In the genomic region with DNA sequence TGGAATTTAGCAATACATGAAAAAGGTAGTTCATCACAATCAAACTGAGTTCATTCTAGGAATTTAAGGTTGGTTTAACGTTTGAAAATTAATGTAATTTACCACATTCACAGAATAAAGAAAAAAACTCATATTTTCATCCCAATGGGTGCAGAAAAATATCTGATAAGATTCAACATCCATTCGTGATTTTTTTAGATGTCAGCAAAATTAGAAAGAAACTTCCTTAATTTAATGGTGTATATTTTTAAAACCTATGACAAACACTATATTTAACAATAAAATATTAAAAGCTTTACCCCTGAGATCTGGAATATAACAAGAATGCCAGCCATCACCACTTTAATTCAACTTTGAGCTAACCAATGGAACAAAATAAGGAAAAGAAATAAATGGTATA, we compare ENCODE assay signal across 17 cellular contexts.
A peak's percentile ranks its signal among the peaks of the same experiment; 100 is the strongest.
DNase-seq lines count a peak whose midpoint lies in the region; ATAC-seq, FAIRE-seq and TF ChIP-seq lines count a peak whose summit lies in the region.
"Had no signal": no experiment of that assay in that cellular context is flagged by ENCODE, and none has a peak within 500 bp of the region (broad histone marks: within the 10 kb centered on the region; RNA-seq: fewer than 3 reads in every experiment).

No MANE protein-coding gene starts in this region.

- H3K27me3 ChIP-seq in breast epithelium (no peaks in the 10 kb centered on the region), RWPE2 (ENCODE audit: insufficient read depth, poor library complexity, severe bottlenecking) (no peaks in the 10 kb centered on the region), A673 (replicated peaks; ENCODE audit: insufficient read depth, low read depth, low read length, poor library complexity) (no peaks in the 10 kb centered on the region)
- H3K27me3 ChIP-seq: BLaER1 treated with 17β-estradiol and CSF1 and Interleukin-3, amounts not matched to agents 10 nM and 100 nM had no signal

- ATAC-seq in RWPE2 (ENCODE audit: low read depth) = no peak
- no peak for ATAC-seq in GM21423 (IDR thresholded peaks at IDR 0.05; ENCODE audit: unreplicated experiment)
- ATAC-seq: CD8-positive, alpha-beta T cell had no signal

- no peaks in the 10 kb centered on the region for H3K36me3 Mint-ChIP-seq in MCF 10A (ENCODE audit: insufficient read depth, unreplicated experiment)
- H3K36me3 Mint-ChIP-seq: CD8-positive, alpha-beta T cell had no signal

- CTCF ChIA-PET in MCF 10A (lab: Yijun Ruan, JAX) = no interaction called here
- CTCF ChIA-PET in A673 (lab: Charles Lee) = no interaction called here

- H3K27ac Mint-ChIP-seq in MCF 10A (ENCODE audit: low read depth, unreplicated experiment) = peak overlapping the region; percentile 67
- H3K27ac Mint-ChIP-seq: B cell; CD8-positive, alpha-beta T cell; H9 had no signal

- intact Hi-C loops in MCF 10A (cut with micrococcal nuclease) (no loop called here), breast epithelium (cut with DNase I; ENCODE audit: low total_unique reads) (no loop called here), A673 (cut with micrococcal nuclease; ENCODE audit: unreplicated experiment) (no loop called here)

- H3K4me3 ChIP-seq in breast epithelium (no peak overlapping the region), RWPE2 (ENCODE audit: severe bottlenecking) (no peak overlapping the region), A673 (ENCODE audit: low read depth, low read length, poor library complexity, severe bottlenecking) (no peak overlapping the region)
- H3K4me3 ChIP-seq: BLaER1 treated with 17β-estradiol and CSF1 and Interleukin-3, amounts not matched to agents 10 nM and 100 nM had no signal

- POLR2A ChIA-PET in MCF 10A (lab: Yijun Ruan, JAX) = no interaction called here
- POLR2A ChIA-PET in A673 (lab: Charles Lee; ENCODE audit: low non-redundant PET) = no interaction called here

- H3K4me1 Mint-ChIP-seq in MCF 10A (ENCODE audit: insufficient read depth, unreplicated experiment) = peaks cover 8% of the 10 kb centered on the region
- H3K4me1 Mint-ChIP-seq: B cell, H9 had no signal

- no peak for TF ChIP-seq POLR2A in breast epithelium (IDR thresholded peaks at IDR 0.05)

- TF ChIP-seq CTCF in MCF 10A (IDR thresholded peaks at IDR 0.05; ENCODE audit: unreplicated experiment) (no peak), breast epithelium (IDR thresholded peaks at IDR 0.05) (no peak), RWPE2 (IDR thresholded peaks at IDR 0.05; ENCODE audit: poor library complexity, severe bottlenecking) (no peak), A673 (conservative IDR thresholded peaks at IDR 0.05; ENCODE audit: low read depth, low read length) (no peak)

- H3K4me1 ChIP-seq in breast epithelium = no peaks in the 10 kb centered on the region
- peaks cover 11% of the 10 kb centered on the region for H3K4me1 ChIP-seq in RWPE2 (ENCODE audit: insufficient read depth, poor library complexity, severe bottlenecking)
- no peaks in the 10 kb centered on the region for H3K4me1 ChIP-seq in A673 (ENCODE audit: insufficient read depth, low read length, poor library complexity, severe bottlenecking)
- H3K4me1 ChIP-seq: BLaER1 treated with 17β-estradiol and CSF1 and Interleukin-3, amounts not matched to agents 10 nM and 100 nM had no signal

- BruUV-seq in MCF 10A (replicated peaks; lab: Mats Ljungman, UMichigan) (no TSS peak), A673 (replicated peaks; lab: Mats Ljungman, UMichigan) (no TSS peak)

- peak; percentile 51 for FAIRE-seq in frontal cortex (lab: Jason Lieb, UNC)
- FAIRE-seq: H1 had no signal

- DNase-seq in MCF 10A (ENCODE audit: unreplicated experiment) (no peak), breast epithelium (ENCODE audit: low spot score in 2 of 2) (no peak), RWPE2 (ENCODE audit: low spot score) (no peak), frontal cortex (ENCODE audit: low spot score in 2 of 2) (no peak), KG1 (lab: John Stamatoyannopoulos, UW) (no peak), A673 (ENCODE audit: low spot score) (no peak)
- DNase-seq: Calu3; CD8-positive, alpha-beta T cell; DMS79 treated with DMSO at 0.1 percent for 48 hours; GF-D8; H9; KBM-7 had no signal

- no peak overlapping the region for H3K4me3 Mint-ChIP-seq in MCF 10A (ENCODE audit: unreplicated experiment)
- H3K4me3 Mint-ChIP-seq: B cell; CD8-positive, alpha-beta T cell; H9 had no signal

- H3K36me3 ChIP-seq in breast epithelium (no peaks in the 10 kb centered on the region), RWPE2 (ENCODE audit: low read depth) (no peaks in the 10 kb centered on the region), A673 (ENCODE audit: insufficient read depth, low read length, poor library complexity, severe bottlenecking) (no peaks in the 10 kb centered on the region)

- H3K9me3 ChIP-seq in breast epithelium (peaks cover 14 to 16% of the 10 kb centered on the region in 2 donors), RWPE2 (ENCODE audit: severe bottlenecking) (peaks cover 3% of the 10 kb centered on the region), A673 (ENCODE audit: low read depth, low read length, poor library complexity, severe bottlenecking) (no peaks in the 10 kb centered on the region)

- peaks cover 20% of the 10 kb centered on the region for H3K9me3 Mint-ChIP-seq in MCF 10A (ENCODE audit: unreplicated experiment)

- H3K27me3 Mint-ChIP-seq in MCF 10A (ENCODE audit: insufficient read depth, unreplicated experiment) = no peaks in the 10 kb centered on the region
- H3K27me3 Mint-ChIP-seq: B cell had no signal

- H3K27ac ChIP-seq in breast epithelium (no peak overlapping the region), RWPE2 (ENCODE audit: poor library complexity, severe bottlenecking) (peak overlapping the region; percentile 27), A673 (ENCODE audit: low read depth, low read length, poor library complexity, severe bottlenecking) (no peak overlapping the region)
- H3K27ac ChIP-seq: 22Rv1; BLaER1 treated with 17β-estradiol and CSF1 and Interleukin-3, amounts not matched to agents 10 nM and 100 nM had no signal
